Comparison of ENCODE assay signal across 14 cellular contexts in genomic region chr3:56787258-56787777, GRCh38. TPM values are rescaled to one million over a fixed set of nuclear protein-coding genes. Genes with fewer than 3 reads are reported as not detected.
DNase-seq lines count a peak whose midpoint lies in the region; ATAC-seq and TF ChIP-seq lines count a peak whose summit lies in the region.
"Had no signal": no experiment of that assay in that cellular context is flagged by ENCODE, and none has a peak within 500 bp of the region (broad histone marks: within the 10 kb centered on the region; RNA-seq: fewer than 3 reads in every experiment).

No MANE protein-coding gene starts in this region.

- H3K27me3 Mint-ChIP-seq in activated naive CD4-positive, alpha-beta T cell treated with anti-CD3 and anti-CD28 coated beads, Interleukin-2, amount 10 ng/mL, durations not matched to agents 7 days and 5 days = no peaks in the 10 kb centered on the region
- no peaks in the 10 kb centered on the region for H3K27me3 Mint-ChIP-seq in T-cell
- H3K27me3 Mint-ChIP-seq in immature natural killer cell (ENCODE audit: low read depth in 3 of 3) = peaks cover 2 to 13% (median 3%) of the 10 kb centered on the region in 3 donors
- H3K27me3 Mint-ChIP-seq in Caco-2 (ENCODE audit: insufficient read depth, unreplicated experiment) = no peaks in the 10 kb centered on the region

- intact Hi-C loops in testis (cut with DNase I; ENCODE audit: low total_unique reads) (no loop called here), Caco-2 (cut with micrococcal nuclease; ENCODE audit: unreplicated experiment) (no loop called here)

- 90 to 91% methylated on average over 9 of the region's 9 CpGs for WGBS in testis, 2 donors

- H3K4me1 Mint-ChIP-seq in activated naive CD4-positive, alpha-beta T cell treated with anti-CD3 and anti-CD28 coated beads, Interleukin-2, amount 10 ng/mL, durations not matched to agents 7 days and 5 days = peaks cover 100% of the 10 kb centered on the region
- H3K4me1 Mint-ChIP-seq in T-cell (peaks cover 97 to 100% (median 98%) of the 10 kb centered on the region in 3 donors), immature natural killer cell (peaks cover 100% of the 10 kb centered on the region in 2 donors), Caco-2 (ENCODE audit: low read depth, unreplicated experiment) (peaks cover 18% of the 10 kb centered on the region)

- no peak for ATAC-seq in T-cell (replicated peaks in 1 of 4)
- ATAC-seq: foreskin keratinocyte had no signal

- peaks cover 58% of the 10 kb centered on the region for H3K36me3 Mint-ChIP-seq in activated naive CD4-positive, alpha-beta T cell treated with anti-CD3 and anti-CD28 coated beads, Interleukin-2, amount 10 ng/mL, durations not matched to agents 7 days and 5 days
- peaks cover 16% of the 10 kb centered on the region for H3K36me3 Mint-ChIP-seq in T-cell
- peaks cover 9 to 18% (median 11%) of the 10 kb centered on the region in 3 donors for H3K36me3 Mint-ChIP-seq in immature natural killer cell
- no peaks in the 10 kb centered on the region for H3K36me3 Mint-ChIP-seq in Caco-2 (ENCODE audit: insufficient read depth, unreplicated experiment)

- H3K36me3 ChIP-seq in testis (ENCODE audit: low read depth, missing control alignments) = no peaks in the 10 kb centered on the region
- no peaks in the 10 kb centered on the region for H3K36me3 ChIP-seq in Caco-2 (ENCODE audit: control insufficient read depth, insufficient read depth, low read length)

- H3K4me3 ChIP-seq in testis = no peak overlapping the region
- H3K4me3 ChIP-seq in Caco-2 (ENCODE audit: low read depth, low read length) = no peak overlapping the region

- H3K27ac ChIP-seq in testis = peak overlapping the region; percentile 7 to 48
- H3K27ac ChIP-seq: foreskin keratinocyte had no signal

- peak overlapping the region; percentile 99 for H3K27ac Mint-ChIP-seq in activated naive CD4-positive, alpha-beta T cell treated with anti-CD3 and anti-CD28 coated beads, Interleukin-2, amount 10 ng/mL, durations not matched to agents 7 days and 5 days
- peak overlapping the region; percentile 97 to 99 for H3K27ac Mint-ChIP-seq in T-cell
- H3K27ac Mint-ChIP-seq in immature natural killer cell = peak overlapping the region; percentile 84 to 99 (median 93)
- no peak overlapping the region for H3K27ac Mint-ChIP-seq in Caco-2 (ENCODE audit: unreplicated experiment)

- TF ChIP-seq POLR2A in testis (IDR thresholded peaks at IDR 0.05) = no peak

- POLR2A ChIA-PET in T-cell (lab: Charles Lee) = interaction anchor here in 1 of 2 donors (1.9 kb wide), 1 partner anchor 11 kb away, joined by 21 read pairs; no protein-coding TSS in a partner anchor
- POLR2A ChIA-PET in Caco-2 (lab: Charles Lee) = no interaction called here

- DNase-seq in activated naive CD4-positive, alpha-beta T cell treated with anti-CD3 and anti-CD28 coated beads, Interleukin-2, amount 10 ng/mL, durations not matched to agents 7 days and 5 days = no peak
- DNase-seq in activated naive CD4-positive, alpha-beta T cell treated with Interleukin-2 at 50 U/mL for 16 hours = no peak
- no peak for DNase-seq in T-cell
- no peak for DNase-seq in immature natural killer cell
- no peak for DNase-seq in testis
- DNase-seq in NCI-H1092 (lab: John Stamatoyannopoulos, UW) = no peak
- no peak for DNase-seq in AML-193 (lab: John Stamatoyannopoulos, UW)
- DNase-seq in Caco-2 = no peak
- DNase-seq: amygdala; dorsolateral prefrontal cortex; foreskin keratinocyte; MM.1S; NCI-H774; stimulated activated CD4-positive, alpha-beta T cell treated with anti-CD3 and anti-CD28 coated beads, Interleukin-15, amount 100 ng/mL, for 24 hours had no signal

- no peaks in the 10 kb centered on the region for H3K9me3 Mint-ChIP-seq in activated naive CD4-positive, alpha-beta T cell treated with anti-CD3 and anti-CD28 coated beads, Interleukin-2, amount 10 ng/mL, durations not matched to agents 7 days and 5 days
- H3K9me3 Mint-ChIP-seq in T-cell = no peaks in the 10 kb centered on the region
- no peaks in the 10 kb centered on the region for H3K9me3 Mint-ChIP-seq in immature natural killer cell
- H3K9me3 Mint-ChIP-seq in Caco-2 (ENCODE audit: unreplicated experiment) = no peaks in the 10 kb centered on the region

- no TSS peak for BruUV-seq in Caco-2 (replicated peaks; lab: Mats Ljungman, UMichigan)

- H3K4me1 ChIP-seq in testis = peaks cover 75% of the 10 kb centered on the region
- H3K4me1 ChIP-seq in Caco-2 = peaks cover 13% of the 10 kb centered on the region

- CTCF ChIA-PET in activated naive CD4-positive, alpha-beta T cell treated with anti-CD3 and anti-CD28 coated beads, Interleukin-2, amount 10 ng/mL, durations not matched to agents 7 days and 5 days (lab: Charles Lee) = interaction anchor here (1.0 to 7.9 kb wide), 5 partner anchors 12 to 85 kb away, joined by 4 to 92 read pairs (median 11); partner anchors contain the start of gene ARHGEF3
- CTCF ChIA-PET in T-cell (lab: Charles Lee) = interaction anchor here (0.6 to 6.2 kb wide), 6 partner anchors 11 to 208 kb away, joined by 3 to 126 read pairs (median 4); partner anchors contain the start of gene ARHGEF3 (in 1 of the 2)
- CTCF ChIA-PET in Caco-2 (lab: Charles Lee) = no interaction called here

- H3K27me3 ChIP-seq in testis (no peaks in the 10 kb centered on the region), Caco-2 (replicated peaks; ENCODE audit: control insufficient read depth, insufficient read depth, low read length) (no peaks in the 10 kb centered on the region)
- H3K27me3 ChIP-seq: dorsolateral prefrontal cortex, foreskin keratinocyte had no signal

- TF ChIP-seq CTCF in testis (IDR thresholded peaks at IDR 0.05) (no peak), Caco-2 (IDR thresholded peaks at IDR 0.05; ENCODE audit: insufficient read depth in 1 of 2, low read depth in 1 of 2, low read length in 1 of 2, severe bottlenecking in 1 of 2, unreplicated experiment in 1 of 2) (no peak)

- H3K9me3 ChIP-seq in testis = no peaks in the 10 kb centered on the region
- no peaks in the 10 kb centered on the region for H3K9me3 ChIP-seq in Caco-2

- peak overlapping the region; percentile 21 for H3K4me3 Mint-ChIP-seq in activated naive CD4-positive, alpha-beta T cell treated with anti-CD3 and anti-CD28 coated beads, Interleukin-2, amount 10 ng/mL, durations not matched to agents 7 days and 5 days
- H3K4me3 Mint-ChIP-seq in T-cell (peak overlapping the region; percentile 29 to 70 (median 41)), immature natural killer cell (peak overlapping the region; percentile 81 to 89 (median 86)), Caco-2 (ENCODE audit: unreplicated experiment) (no peak overlapping the region)

RNA-seq across cellular contexts. Expression of gene ARHGEF3, which starts 14.4 kb away (rescaled TPM):
- total RNA-seq in T-cell (100 to 1,000 TPM in 4 of 5 donors, 10 to 100 TPM in 1; 93.4 to 132 (median 124) TPM), testis (10 to 100 TPM; 55.1 to 72.2 TPM), Caco-2 (2022) (10.2 and 14.8 TPM in 2 replicates)
- polyA plus RNA-seq in immature natural killer cell (100 to 1,000 TPM; 110 to 197 (median 136) TPM), testis (ENCODE audit: insufficient read depth, low read depth, low replicate concordance) (43.1 TPM)
